Comparison of ENCODE assay signal across 1 cellular context in the genomic region with DNA sequence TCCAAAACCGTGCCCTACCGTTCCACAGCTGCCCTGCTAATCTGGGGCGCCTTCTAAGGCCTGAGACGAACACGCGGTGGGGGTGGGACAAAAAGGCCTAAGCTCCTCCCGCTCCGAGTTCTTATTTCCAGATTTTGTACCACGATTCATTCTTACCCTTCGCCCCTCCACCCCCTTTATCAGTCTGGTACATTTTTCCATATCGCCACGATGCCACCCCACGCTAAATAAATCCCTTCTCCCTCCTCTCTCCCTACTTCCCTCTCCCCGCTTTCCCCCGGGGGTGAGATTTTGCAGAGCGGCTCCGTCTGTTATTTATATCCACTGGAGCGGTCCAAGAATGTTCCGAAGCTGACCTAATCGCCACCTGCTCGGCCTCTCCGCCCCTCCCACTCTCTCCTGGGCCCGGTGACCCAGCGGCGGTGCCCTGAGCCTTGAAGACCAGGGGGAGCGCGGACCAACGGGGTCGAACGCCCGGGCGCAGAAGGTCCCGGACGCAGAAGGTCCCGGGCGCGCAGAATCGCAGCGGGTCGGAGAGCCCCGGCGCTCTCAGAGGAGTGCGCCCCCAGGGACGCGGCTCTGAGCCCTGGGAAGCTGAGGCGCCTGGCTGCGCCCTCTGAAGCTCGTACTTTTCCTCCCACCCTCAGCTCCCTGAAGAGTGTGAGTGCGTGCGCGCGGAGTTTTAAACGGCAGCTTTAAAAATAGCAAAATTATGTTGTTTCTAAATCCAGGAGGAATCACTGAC.
TF ChIP-seq lines count a peak whose summit lies in the region.

No MANE protein-coding gene starts in this region.

TF ChIP-seq in HCT116, 20 proteins besides CTCF, POLR2A, EP300 and RAD21:
- TF ChIP-seq YY1 (IDR thresholded peaks at IDR 0.05; ENCODE audit: extremely low read depth, insufficient replicate concordance, low read depth, low read length) (no peak), JUND (IDR thresholded peaks at IDR 0.05) (no peak), CEBPB (IDR thresholded peaks at IDR 0.05; ENCODE audit: low read depth) (no peak), EZH2phosphoT487 (IDR thresholded peaks at IDR 0.05; ENCODE audit: borderline replicate concordance) (no peak), ZNF274 (IDR thresholded peaks at IDR 0.05; ENCODE audit: low read depth, low read length) (no peak), TCF7L2 (IDR thresholded peaks at IDR 0.05; ENCODE audit: borderline replicate concordance, extremely low read depth, insufficient read depth, insufficient read length) (no peak), FOSL1 (IDR thresholded peaks at IDR 0.05; ENCODE audit: low read depth) (no peak), ZBTB33 (IDR thresholded peaks at IDR 0.05; ENCODE audit: extremely low read depth, insufficient replicate concordance, low read length) (no peak), SIN3A (IDR thresholded peaks at IDR 0.05; ENCODE audit: low read depth) (no peak), SP1 (IDR thresholded peaks at IDR 0.05; ENCODE audit: low read depth) (no peak), SRF (IDR thresholded peaks at IDR 0.05; ENCODE audit: low read depth) (no peak), POLR2AphosphoS5 (IDR thresholded peaks at IDR 0.05; ENCODE audit: low read depth, low read length) (0 out of 2 replicates have a peak, but pooled peaks have one; percentile 20), ZFX (IDR thresholded peaks at IDR 0.05) (no peak), EGR1 (IDR thresholded peaks at IDR 0.05; ENCODE audit: low read depth) (no peak)
- TF ChIP-seq, protein P1, sequence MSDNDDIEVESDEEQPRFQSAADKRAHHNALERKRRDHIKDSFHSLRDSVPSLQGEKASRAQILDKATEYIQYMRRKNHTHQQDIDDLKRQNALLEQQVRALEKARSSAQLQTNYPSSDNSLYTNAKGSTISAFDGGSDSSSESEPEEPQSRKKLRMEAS (IDR thresholded peaks at IDR 0.05): peak; percentile 45; the same call in 1 of the 2 replicates
